ENCODE assay signal across 8 cellular contexts in genomic region chr16:2659560-2659959, GRCh38. TPM values are rescaled to one million over a fixed set of nuclear protein-coding genes. Genes with fewer than 3 reads are reported as not detected.
DNase-seq lines count a peak whose midpoint lies in the region; ATAC-seq, FAIRE-seq and TF ChIP-seq lines count a peak whose summit lies in the region.
"Not testable (repeated sequence)": the region's sequence is repeated elsewhere in the genome, so short reads cannot be mapped to it uniquely, and the experiment has no call there.

No MANE protein-coding gene starts in this region.

- H3K9me2 ChIP-seq in hepatocyte (replicated peaks; ENCODE audit: insufficient read depth) = not testable (repeated sequence)

- peaks cover 57% of the 10 kb centered on the region for H3K4me1 Mint-ChIP-seq in activated T-cell treated with anti-CD3 and anti-CD28 coated beads, Interleukin-2, amount 50 U/mL, for 72 hours (ENCODE audit: low read depth)
- H3K4me1 Mint-ChIP-seq in memory B cell = peaks cover 16% of the 10 kb centered on the region
- H3K4me1 Mint-ChIP-seq in type B pancreatic cell (ENCODE audit: unreplicated experiment) = peaks cover 15% of the 10 kb centered on the region

- H3K9me3 Mint-ChIP-seq in activated T-cell treated with anti-CD3 and anti-CD28 coated beads, Interleukin-2, amount 50 U/mL, for 72 hours; memory B cell; type B pancreatic cell: not testable (repeated sequence)

- in situ Hi-C loops in Panc1 (cut with HindIII; ENCODE audit: low pct_unique_long_range_greater_than_20kb, low sequenced_read_pairs) = not testable (repeated sequence)

- peak overlapping the region; percentile 47 to 49 for H3K4me3 Mint-ChIP-seq in activated T-cell treated with anti-CD3 and anti-CD28 coated beads, Interleukin-2, amount 50 U/mL, for 72 hours
- H3K4me3 Mint-ChIP-seq in memory B cell, type B pancreatic cell: not testable (repeated sequence)

- H3K27me3 ChIP-seq in Panc1 (ENCODE audit: control insufficient read depth, insufficient read depth, low read length); hepatocyte; pancreas: not testable (repeated sequence)

- not testable (repeated sequence) for H3K36me3 ChIP-seq in Panc1 (ENCODE audit: control insufficient read depth, insufficient read depth, low read length); hepatocyte (replicated peaks; ENCODE audit: insufficient read depth, low read depth); pancreas

- WGBS in hepatocyte (ENCODE audit: low lambda C conversion rate, missing lambda C conversion rate) = 71% methylated on average over 8 of the region's 8 CpGs
- WGBS in pancreas, 2 donors = 43 to 44% methylated on average over 8 of the region's 8 CpGs

- not testable (repeated sequence) for FAIRE-seq in pancreas (lab: Jason Lieb, UNC)

- ATAC-seq in Panc1 = peak; percentile 13; the same call in 1 of the 2 replicates
- not testable (repeated sequence) for ATAC-seq in activated T-cell treated with anti-CD3 and anti-CD28 coated beads, Interleukin-2, amount 50 U/mL, for 72 hours (replicated peaks in 1 of 2); memory B cell (ENCODE audit: low read depth)
- ATAC-seq in pancreas = peak; percentile 44 to 72 (median 58)

- POLR2A ChIA-PET in Panc1 (lab: Charles Lee) = not testable (repeated sequence)

- not testable (repeated sequence) for H3K4me3 ChIP-seq in Panc1 (ENCODE audit: low read depth in 2 of 2, low read length in 2 of 2); choroid plexus epithelial cell (ENCODE audit: low read depth, low read length); hepatocyte; pancreas

- CTCF ChIA-PET in Panc1 (lab: Charles Lee) = not testable (repeated sequence)

- not testable (repeated sequence) for H3K9me3 ChIP-seq in Panc1 (ENCODE audit: control insufficient read depth, insufficient read depth, low read depth, low read length); hepatocyte (ENCODE audit: low read depth); pancreas

- H3K79me2 ChIP-seq in hepatocyte = not testable (repeated sequence)

- not testable (repeated sequence) for H3K4me1 ChIP-seq in Panc1 (ENCODE audit: control insufficient read depth, insufficient read depth, low read length); hepatocyte (ENCODE audit: insufficient read depth); pancreas

- BruUV-seq in Panc1 (replicated peaks; lab: Mats Ljungman, UMichigan) = not testable (repeated sequence)

- intact Hi-C loops in Panc1 (cut with micrococcal nuclease; ENCODE audit: unreplicated experiment); pancreas (cut with DNase I): not testable (repeated sequence)

- TF ChIP-seq CTCF in Panc1 (IDR thresholded peaks at IDR 0.05); choroid plexus epithelial cell (conservative IDR thresholded peaks at IDR 0.05; ENCODE audit: low read depth, low read length); hepatocyte (IDR thresholded peaks at IDR 0.05; ENCODE audit: poor library complexity); pancreas (IDR thresholded peaks at IDR 0.05); type B pancreatic cell (conservative IDR thresholded peaks at IDR 0.05): not testable (repeated sequence)

- not testable (repeated sequence) for H3K27me3 Mint-ChIP-seq in activated T-cell treated with anti-CD3 and anti-CD28 coated beads, Interleukin-2, amount 50 U/mL, for 72 hours (ENCODE audit: low read depth); memory B cell; type B pancreatic cell

- peaks cover 10 to 20% of the 10 kb centered on the region in 2 donors for H3K36me3 Mint-ChIP-seq in activated T-cell treated with anti-CD3 and anti-CD28 coated beads, Interleukin-2, amount 50 U/mL, for 72 hours (ENCODE audit: insufficient read depth in 2 of 2)
- not testable (repeated sequence) for H3K36me3 Mint-ChIP-seq in memory B cell, type B pancreatic cell

- H2AFZ ChIP-seq in hepatocyte = not testable (repeated sequence)

- H4K20me1 ChIP-seq in hepatocyte (ENCODE audit: insufficient read depth, poor library complexity, severe bottlenecking) = not testable (repeated sequence)

- H3K27ac ChIP-seq in Panc1 (ENCODE audit: low read length); hepatocyte; pancreas: not testable (repeated sequence)

- peak; percentile 60 for DNase-seq in COLO668 (lab: John Stamatoyannopoulos, UW; ENCODE audit: unreplicated experiment)
- DNase-seq in Panc1 (ENCODE audit: low read depth, low spot score); activated T-cell treated with anti-CD3 and anti-CD28 coated beads, Interleukin-2, amount 50 U/mL, for 72 hours; memory B cell (ENCODE audit: low spot score in 2 of 2); type B pancreatic cell (ENCODE audit: extremely low spot score, unreplicated experiment): not testable (repeated sequence)
- peak; percentile 14 for DNase-seq in choroid plexus epithelial cell (ENCODE audit: low read depth)
- peak; percentile 55 for DNase-seq in hepatocyte (ENCODE audit: low spot score)
- peak in 2 of 6 donors; percentile 17 to 28 for DNase-seq in pancreas

- H3K27ac Mint-ChIP-seq in activated T-cell treated with anti-CD3 and anti-CD28 coated beads, Interleukin-2, amount 50 U/mL, for 72 hours = peak overlapping the region; percentile 85
- peak overlapping the region; percentile 39 for H3K27ac Mint-ChIP-seq in memory B cell
- H3K27ac Mint-ChIP-seq in type B pancreatic cell = peak overlapping the region; percentile 52

- not testable (repeated sequence) for H3K4me2 ChIP-seq in hepatocyte

RNA-seq across cellular contexts. Expression of gene KCTD5, which starts 22.8 kb away (rescaled TPM):
- total RNA-seq in Panc1 (2021; ENCODE audit: unreplicated experiment) = 61.1 TPM
- 70.8 TPM for polyA plus RNA-seq in Panc1 (2012; ENCODE audit: insufficient read length)
- total RNA-seq in activated T-cell treated with anti-CD3 and anti-CD28 coated beads, Interleukin-2, amount 50 U/mL, for 72 hours = 10 to 100 TPM; 44.8 to 50.2 TPM
- 22.7 and 31.5 TPM in 2 replicates for total RNA-seq in hepatocyte
- polyA plus RNA-seq in hepatocyte = 24.5 and 32.2 TPM in 2 replicates
- total RNA-seq in pancreas = 1 to 10 TPM; 4.5 to 8.9 (median 6.7) TPM
- polyA plus RNA-seq in pancreas = 1 to 10 TPM; 6.3 to 7.7 TPM
- total RNA-seq in type B pancreatic cell (ENCODE audit: low replicate concordance) = 25.1 and 30.5 TPM in 2 replicates
